ENCODE assay signal across 9 cellular contexts in the genomic region with DNA sequence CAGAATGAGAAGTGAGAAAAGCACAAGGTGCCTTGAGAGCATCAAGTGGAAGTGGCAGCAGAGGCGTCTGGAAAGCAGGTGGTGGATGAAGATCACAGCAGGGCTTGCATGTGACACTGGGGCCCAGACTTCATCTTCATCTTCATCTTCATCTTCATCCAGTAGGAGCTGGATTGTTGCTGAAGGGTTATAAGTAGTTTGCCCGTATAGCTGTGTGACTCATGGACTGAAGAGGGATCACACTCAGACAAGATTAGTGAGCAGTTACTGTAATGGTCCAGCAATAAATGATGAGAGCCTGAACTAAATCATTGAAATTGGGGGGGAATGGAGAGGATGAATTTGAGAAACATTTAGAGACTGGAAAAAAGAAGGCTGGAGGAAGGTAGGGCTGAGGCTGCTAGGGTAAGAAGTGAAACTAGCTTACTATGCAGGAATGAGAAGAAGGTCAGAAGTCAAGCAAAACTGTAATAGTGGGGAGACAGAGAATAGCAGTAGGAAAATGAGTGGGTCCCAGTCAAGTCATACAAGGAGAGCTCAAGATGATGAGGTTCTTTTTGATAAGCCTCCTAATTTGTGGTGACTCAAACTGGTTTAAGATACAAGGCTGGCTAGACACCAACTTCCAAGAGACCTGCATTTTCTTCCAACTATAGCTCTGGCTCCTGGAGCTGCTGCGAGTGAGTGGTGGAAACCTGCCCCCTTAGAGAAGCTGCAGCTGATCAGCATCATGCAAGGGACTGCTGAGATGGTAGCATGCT.
DNase-seq lines count a peak whose midpoint lies in the region; ATAC-seq and TF ChIP-seq lines count a peak whose summit lies in the region.
"Had no signal": no experiment of that assay in that cellular context is flagged by ENCODE, and none has a peak within 500 bp of the region (broad histone marks: within the 10 kb centered on the region; RNA-seq: fewer than 3 reads in every experiment).

No MANE protein-coding gene starts in this region.

- H3K27ac Mint-ChIP-seq in activated T-helper 17 cell treated with anti-CD3 and anti-CD28 coated beads, Interleukin-2, amount 50 U/mL, for 72 hours = no peak overlapping the region
- H3K27ac Mint-ChIP-seq: activated naive CD4-positive, alpha-beta T cell treated with anti-CD3 and anti-CD28 coated beads, Interleukin-2, amount 10 ng/mL, durations not matched to agents 7 days and 5 days had no signal

- peaks cover 39% of the 10 kb centered on the region for H3K79me2 ChIP-seq in osteoblast (ENCODE audit: insufficient read depth, low read length)

- H3K4me1 ChIP-seq in osteoblast (ENCODE audit: insufficient read depth, low read length) (peaks cover 57% of the 10 kb centered on the region), HAP-1 (peaks cover 8% of the 10 kb centered on the region; the same call in 1 of the 2 replicates), mucosa of descending colon (ENCODE audit: low read depth) (peaks cover 14% of the 10 kb centered on the region)

- DNase-seq in osteoblast (ENCODE audit: insufficient read length, low spot score, missing footprints) = no peak
- DNase-seq in dorsolateral prefrontal cortex = no peak
- DNase-seq in HAP-1 (ENCODE audit: low spot score in 2 of 2) = no peak
- DNase-seq in mucosa of descending colon = no peak
- DNase-seq: activated naive CD4-positive, alpha-beta T cell treated with anti-CD3 and anti-CD28 coated beads, Interleukin-2, amount 10 ng/mL, durations not matched to agents 7 days and 5 days had no signal

- H3K4me1 Mint-ChIP-seq in activated T-helper 17 cell treated with anti-CD3 and anti-CD28 coated beads, Interleukin-2, amount 50 U/mL, for 72 hours = peaks cover 5% of the 10 kb centered on the region
- H3K4me1 Mint-ChIP-seq: activated naive CD4-positive, alpha-beta T cell treated with anti-CD3 and anti-CD28 coated beads, Interleukin-2, amount 10 ng/mL, durations not matched to agents 7 days and 5 days had no signal

- H4K20me1 ChIP-seq in osteoblast (ENCODE audit: insufficient read depth, low read length) = no peaks in the 10 kb centered on the region

- H3K36me3 Mint-ChIP-seq in activated T-helper 17 cell treated with anti-CD3 and anti-CD28 coated beads, Interleukin-2, amount 50 U/mL, for 72 hours (ENCODE audit: low read depth) = no peaks in the 10 kb centered on the region
- H3K36me3 Mint-ChIP-seq: activated naive CD4-positive, alpha-beta T cell treated with anti-CD3 and anti-CD28 coated beads, Interleukin-2, amount 10 ng/mL, durations not matched to agents 7 days and 5 days had no signal

- no peak overlapping the region for H3K4me3 Mint-ChIP-seq in activated T-helper 17 cell treated with anti-CD3 and anti-CD28 coated beads, Interleukin-2, amount 50 U/mL, for 72 hours
- H3K4me3 Mint-ChIP-seq: activated naive CD4-positive, alpha-beta T cell treated with anti-CD3 and anti-CD28 coated beads, Interleukin-2, amount 10 ng/mL, durations not matched to agents 7 days and 5 days had no signal

- H2AFZ ChIP-seq in osteoblast (ENCODE audit: low read length) = no peak overlapping the region

- H3K9me3 ChIP-seq in osteoblast (ENCODE audit: low read depth, low read length) = no peaks in the 10 kb centered on the region
- no peaks in the 10 kb centered on the region for H3K9me3 ChIP-seq in HAP-1
- H3K9me3 ChIP-seq in mucosa of descending colon = no peaks in the 10 kb centered on the region

- H3K4me2 ChIP-seq in osteoblast (ENCODE audit: insufficient read depth, low read length) = peak overlapping the region; percentile 51

- no peaks in the 10 kb centered on the region for H3K36me3 ChIP-seq in osteoblast (ENCODE audit: insufficient read depth, low read length)
- no peaks in the 10 kb centered on the region for H3K36me3 ChIP-seq in HAP-1 (replicated peaks)
- H3K36me3 ChIP-seq in mucosa of descending colon (ENCODE audit: low read depth) = no peaks in the 10 kb centered on the region

- TF ChIP-seq CTCF in osteoblast (IDR thresholded peaks at IDR 0.05; ENCODE audit: extremely low read depth, low read depth, low read length) = no peak
- TF ChIP-seq CTCF in dorsolateral prefrontal cortex (IDR thresholded peaks at IDR 0.05 in 54 of 56, conservative IDR thresholded peaks at IDR 0.05 in 2 of 56; ENCODE audit: low read depth in 1 of 56, partially characterized antibody in 56 of 56) = no peak
- TF ChIP-seq CTCF in mucosa of descending colon (IDR thresholded peaks at IDR 0.05) = no peak

- peak overlapping the region; percentile 3 for H3K4me3 ChIP-seq in osteoblast (ENCODE audit: insufficient read depth, low read length)
- peak overlapping the region in 1 of 59 donors; percentile 14 for H3K4me3 ChIP-seq in dorsolateral prefrontal cortex
- H3K4me3 ChIP-seq in HAP-1 = no peak overlapping the region
- no peak overlapping the region for H3K4me3 ChIP-seq in mucosa of descending colon

- in situ Hi-C loops in HAP-1 (cut with MboI; ENCODE audit: low sequenced_read_pairs) = no loop called here

- intact Hi-C loops in dorsolateral prefrontal cortex (cut with DNase I) (no loop called here), mucosa of descending colon (cut with DNase I, micrococcal nuclease) (no loop called here)

- H3K27ac ChIP-seq in osteoblast (ENCODE audit: low read depth, low read length) = peak overlapping the region; percentile 65
- H3K27ac ChIP-seq in dorsolateral prefrontal cortex = no peak overlapping the region

- no peaks in the 10 kb centered on the region for H3K9me3 Mint-ChIP-seq in activated T-helper 17 cell treated with anti-CD3 and anti-CD28 coated beads, Interleukin-2, amount 50 U/mL, for 72 hours
- H3K9me3 Mint-ChIP-seq: activated naive CD4-positive, alpha-beta T cell treated with anti-CD3 and anti-CD28 coated beads, Interleukin-2, amount 10 ng/mL, durations not matched to agents 7 days and 5 days had no signal

- ATAC-seq in GM18907 (IDR thresholded peaks at IDR 0.05; ENCODE audit: unreplicated experiment) = peak; percentile 52
- peak; percentile 70 for ATAC-seq in HG02885 (IDR thresholded peaks at IDR 0.05; ENCODE audit: poor library complexity, unreplicated experiment)
- ATAC-seq in activated T-helper 17 cell treated with anti-CD3 and anti-CD28 coated beads, Interleukin-2, amount 50 U/mL, for 72 hours (replicated peaks) = peak; percentile 72
- no peak for ATAC-seq in GM18520 (IDR thresholded peaks at IDR 0.05; ENCODE audit: unreplicated experiment)
- ATAC-seq in mucosa of descending colon = no peak

- H3K27me3 Mint-ChIP-seq in activated T-helper 17 cell treated with anti-CD3 and anti-CD28 coated beads, Interleukin-2, amount 50 U/mL, for 72 hours = peaks cover 18% of the 10 kb centered on the region

- H3K27me3 ChIP-seq in osteoblast (ENCODE audit: insufficient read depth, low read length) = no peaks in the 10 kb centered on the region
- no peaks in the 10 kb centered on the region for H3K27me3 ChIP-seq in dorsolateral prefrontal cortex
- no peaks in the 10 kb centered on the region for H3K27me3 ChIP-seq in HAP-1 (ENCODE audit: low read depth)

Comparison
In these comparisons a context has a peak if more than half of its experiments do, and no peak if none do; other contexts are left out.
1. ATAC-seq: peak in GM18907 (single experiment), HG02885 (single experiment) and activated T-helper 17 cell treated with anti-CD3 and anti-CD28 coated beads, Interleukin-2, amount 50 U/mL, for 72 hours (single experiment); none in GM18520 (single experiment) and mucosa of descending colon (single experiment).